22 cellular contexts compared by ENCODE assay signal in genomic region chr11:61315260-61315659, GRCh38.
"Had no signal": no experiment of that assay in that cellular context is flagged by ENCODE, and none has a peak within 500 bp of the region (broad histone marks: within the 10 kb centered on the region; RNA-seq: fewer than 3 reads in every experiment).

No MANE protein-coding gene starts in this region.

- H3K27me3 Mint-ChIP-seq: natural killer cell treated with Interleukin-12 subunit alpha and Interleukin-12 subunit beta and Interleukin-15 and Interleukin-18, amount 100 ng/mL, for 72 hours; progenitor cell of endocrine pancreas; type B pancreatic cell had no signal

- H3K27ac Mint-ChIP-seq: natural killer cell treated with Interleukin-12 subunit alpha and Interleukin-12 subunit beta and Interleukin-15 and Interleukin-18, amount 100 ng/mL, for 72 hours; neural progenitor cell; progenitor cell of endocrine pancreas; type B pancreatic cell had no signal

- H3K9me3 Mint-ChIP-seq: natural killer cell treated with Interleukin-12 subunit alpha and Interleukin-12 subunit beta and Interleukin-15 and Interleukin-18, amount 100 ng/mL, for 72 hours; neural progenitor cell; type B pancreatic cell had no signal

- H3K4me1 Mint-ChIP-seq: neural progenitor cell had no signal

- ATAC-seq: gastroesophageal sphincter; lower lobe of right lung; natural killer cell treated with Interleukin-12 subunit alpha and Interleukin-12 subunit beta and Interleukin-15 and Interleukin-18, amount 100 ng/mL, for 72 hours; right cardiac atrium; stimulated activated naive CD8-positive, alpha-beta T cell treated with anti-CD3 and anti-CD28 coated beads, Interleukin-15, Interleukin-2, amounts not matched to agents 100 U/mL and 50 U/mL, for 24 hours had no signal

- H3K4me3 Mint-ChIP-seq: natural killer cell treated with Interleukin-12 subunit alpha and Interleukin-12 subunit beta and Interleukin-15 and Interleukin-18, amount 100 ng/mL, for 72 hours; neural progenitor cell; type B pancreatic cell had no signal

- DNase-seq: cortex of kidney; dorsolateral prefrontal cortex; effector CD8-positive, alpha-beta T cell; glutamatergic neuron; islet precursor cell; left cardiac atrium; left ventricle myocardium inferior; lower lobe of right lung; mesenchymal stem cell; midbrain; nucleus accumbens; ovary; right cardiac atrium; small intestine; stimulated activated CD4-positive, alpha-beta T cell treated with anti-CD3 and anti-CD28 coated beads, Interleukin-12 subunit alpha, Interleukin-12 subunit beta, amount 100 ng/mL, for 4 hours; stimulated activated naive CD8-positive, alpha-beta T cell treated with anti-CD3 and anti-CD28 coated beads, Interleukin-15, Interleukin-2, amounts not matched to agents 100 U/mL and 50 U/mL, for 24 hours; thyroid gland had no signal
